ENCODE assay signal across 8 cellular contexts in genomic region chr17:42681976-42682375, GRCh38. TPM values are rescaled to one million over a fixed set of nuclear protein-coding genes. Genes with fewer than 3 reads are reported as not detected.
DNase-seq lines count a peak whose midpoint lies in the region; ATAC-seq, FAIRE-seq and TF ChIP-seq lines count a peak whose summit lies in the region.

No MANE protein-coding gene starts in this region.

- H3K36me3 ChIP-seq in Caco-2 (ENCODE audit: control insufficient read depth, insufficient read depth, low read length) (no peaks in the 10 kb centered on the region), PC-3 (ENCODE audit: low read depth, low read length) (no peaks in the 10 kb centered on the region), H1 (ENCODE audit: control insufficient read depth in 2 of 4, insufficient read depth in 4 of 4, low read length in 3 of 4) (peaks cover 0 to 4% (median 0%) of the 10 kb centered on the region in 4 experiments; a peak in 2 of 8 replicates)

- BruUV-seq in Caco-2 (replicated peaks; lab: Mats Ljungman, UMichigan) (no TSS peak), PC-3 (replicated peaks; lab: Mats Ljungman, UMichigan) (no TSS peak)

- intact Hi-C loops in Caco-2 (cut with micrococcal nuclease; ENCODE audit: unreplicated experiment) = no loop called here
- intact Hi-C loops in PC-3 (cut with micrococcal nuclease) = no loop called here

- H3K9ac ChIP-seq in PC-3 (ENCODE audit: low read length) = no peak overlapping the region
- H3K9ac ChIP-seq in H1 (replicated peaks in 1 of 4; ENCODE audit: extremely low read depth in 1 of 4, low read depth in 3 of 4, low read length in 3 of 4) = no peak overlapping the region; a peak in 1 of 7 replicates

- H3K27me3 Mint-ChIP-seq in Caco-2 (ENCODE audit: insufficient read depth, unreplicated experiment) (no peaks in the 10 kb centered on the region), osteocyte (ENCODE audit: unreplicated experiment) (no peaks in the 10 kb centered on the region)

- no peak overlapping the region for H4K5ac ChIP-seq in H1 (ENCODE audit: insufficient read length, low read depth, low read length)

- no peak for TF ChIP-seq RAD21 in H1 (IDR thresholded peaks at IDR 0.05 in 1 of 2, conservative IDR thresholded peaks at IDR 0.05 in 1 of 2; ENCODE audit: low read depth in 2 of 2, low read length in 2 of 2)

- no peak overlapping the region for H2BK20ac ChIP-seq in H1 (ENCODE audit: low read length)

- H4K91ac ChIP-seq in H1 (replicated peaks; ENCODE audit: insufficient read length, low read length) = no peak overlapping the region

- no peaks in the 10 kb centered on the region for H3K9me3 ChIP-seq in Caco-2
- H3K9me3 ChIP-seq in PC-3 (ENCODE audit: low read length) = no peaks in the 10 kb centered on the region
- H3K9me3 ChIP-seq in H1 (ENCODE audit: insufficient read depth in 2 of 2, low read depth in 1 of 2, low read length in 1 of 2) = no peaks in the 10 kb centered on the region

- TF ChIP-seq CTCF in Caco-2 (IDR thresholded peaks at IDR 0.05; ENCODE audit: insufficient read depth in 1 of 2, low read depth in 1 of 2, low read length in 1 of 2, severe bottlenecking in 1 of 2, unreplicated experiment in 1 of 2) (no peak), PC-3 (conservative IDR thresholded peaks at IDR 0.05; ENCODE audit: low read depth, low read length) (no peak), H1 (IDR thresholded peaks at IDR 0.05; ENCODE audit: control extremely low read depth in 1 of 3, insufficient read depth in 1 of 3, low read depth in 1 of 3, low read length in 3 of 3) (no peak), osteocyte (IDR thresholded peaks at IDR 0.05) (no peak)

- peak overlapping the region; percentile 38; the same call in 1 of the 2 replicates for H3K18ac ChIP-seq in H1 (ENCODE audit: extremely low read depth, low read length)

- TF ChIP-seq EP300 in H1 (IDR thresholded peaks at IDR 0.05; ENCODE audit: borderline replicate concordance in 1 of 2, low read depth in 2 of 2, low read length in 2 of 2) = no peak

- H3K23me2 ChIP-seq in H1 (ENCODE audit: low read depth, low read length) = peaks cover 26% of the 10 kb centered on the region

- peaks cover 10% of the 10 kb centered on the region for H3K36me3 Mint-ChIP-seq in Caco-2 (ENCODE audit: insufficient read depth, unreplicated experiment)
- H3K36me3 Mint-ChIP-seq in osteocyte (ENCODE audit: unreplicated experiment) = peaks cover 16% of the 10 kb centered on the region

- no peak overlapping the region for H3K27ac ChIP-seq in PC-3 (ENCODE audit: low read length)
- H3K27ac ChIP-seq in H1 (ENCODE audit: low read depth, low read length) = no peak overlapping the region

- H3K4me1 Mint-ChIP-seq in Caco-2 (ENCODE audit: low read depth, unreplicated experiment) (peaks cover 8% of the 10 kb centered on the region), osteocyte (ENCODE audit: unreplicated experiment) (peaks cover 46% of the 10 kb centered on the region)

- no peak overlapping the region for H3K4ac ChIP-seq in H1 (replicated peaks; ENCODE audit: insufficient read length, low read depth, low read length)

- peaks cover 6% of the 10 kb centered on the region for H3F3A ChIP-seq in PC-3 (ENCODE audit: low read length, unreplicated experiment)

- H3K4me3 ChIP-seq in Caco-2 (ENCODE audit: low read depth, low read length) (peak overlapping the region; percentile 42), PC-3 (ENCODE audit: low read length) (peak overlapping the region; percentile 70), H1 (ENCODE audit: extremely low read depth in 1 of 4, insufficient read depth in 2 of 4, low read depth in 3 of 4, low read length in 4 of 4) (peak overlapping the region; percentile 55 to 71 (median 59); a peak in 7 of 8 replicates)

- no peak overlapping the region for H2BK12ac ChIP-seq in H1 (ENCODE audit: low read depth, low read length)

- H3K9me2 ChIP-seq in PC-3 (replicated peaks; ENCODE audit: low read length) = no peaks in the 10 kb centered on the region

- WGBS in H1 (ENCODE audit: extremely low coverage in 1 of 2, insufficient coverage in 1 of 2, insufficient read length in 1 of 2, insufficient replicate concordance in 2 of 2, low coverage in 1 of 2, low lambda C conversion rate in 2 of 2, missing lambda C conversion rate in 1 of 2), 2 experiments = 0 to 83% methylated on average over 1 of the region's 5 CpGs

- no peak overlapping the region for H2BK15ac ChIP-seq in H1 (ENCODE audit: low read length)

- H3K79me1 ChIP-seq in H1 (ENCODE audit: low read depth, low read length) = no peaks in the 10 kb centered on the region

- H3K27me3 ChIP-seq in Caco-2 (replicated peaks; ENCODE audit: control insufficient read depth, insufficient read depth, low read length) = no peaks in the 10 kb centered on the region
- H3K27me3 ChIP-seq in PC-3 (ENCODE audit: low read length) = no peaks in the 10 kb centered on the region
- H3K27me3 ChIP-seq in H1 (replicated peaks in 1 of 4; ENCODE audit: control insufficient read depth in 3 of 4, extremely low read depth in 1 of 4, insufficient read depth in 3 of 4, low read length in 3 of 4) = peaks cover 0 to 29% (median 22%) of the 10 kb centered on the region in 4 experiments; a peak in 5 of 7 replicates

- no peak for TF ChIP-seq POLR2A in H1 (IDR thresholded peaks at IDR 0.05; ENCODE audit: control extremely low read depth in 1 of 2, low read depth in 2 of 2, low read length in 2 of 2)

- H2BK120ac ChIP-seq in H1 (replicated peaks; ENCODE audit: low read depth, low read length) = no peak overlapping the region

- no peaks in the 10 kb centered on the region for H3K9me3 Mint-ChIP-seq in Caco-2 (ENCODE audit: unreplicated experiment)
- H3K9me3 Mint-ChIP-seq in osteocyte (ENCODE audit: unreplicated experiment) = no peaks in the 10 kb centered on the region

- H2AK5ac ChIP-seq in H1 (ENCODE audit: low read depth, low read length) = no peak overlapping the region

- no peak overlapping the region for H3K23ac ChIP-seq in H1 (ENCODE audit: insufficient read length)

- CTCF ChIA-PET in Caco-2 (lab: Charles Lee) = no interaction called here
- CTCF ChIA-PET in PC-3 (lab: Charles Lee) = no interaction called here
- CTCF ChIA-PET in H1 (lab: Charles Lee; ENCODE audit: partially characterized antibody) = interaction anchor here (2.6 kb wide), 1 partner anchor 8 kb away, joined by 22 read pairs; no protein-coding TSS in a partner anchor

- H3K4me3 Mint-ChIP-seq in Caco-2 (ENCODE audit: unreplicated experiment) (peak overlapping the region; percentile 82), osteocyte (ENCODE audit: unreplicated experiment) (peak overlapping the region; percentile 86)

- H2AFZ ChIP-seq in PC-3 (ENCODE audit: low read length) = peak overlapping the region; percentile 84
- no peak overlapping the region for H2AFZ ChIP-seq in H1 (ENCODE audit: low read length)

- H3K56ac ChIP-seq in H1 (replicated peaks; ENCODE audit: insufficient read length, low read depth, low read length) = no peak overlapping the region

- H3K79me2 ChIP-seq in PC-3 (ENCODE audit: low read length) (no peaks in the 10 kb centered on the region), H1 (ENCODE audit: control insufficient read depth in 1 of 2, insufficient read depth in 2 of 2, low read length in 2 of 2) (no peaks in the 10 kb centered on the region)

- no peak for DNase-seq in Caco-2
- DNase-seq in PC-3 = no peak
- DNase-seq in H1 (ENCODE audit: low read depth in 1 of 2, low spot score in 2 of 2) = no peak
- no peak for DNase-seq in osteocyte (ENCODE audit: extremely low spot score, unreplicated experiment)
- DNase-seq in DMS53 (lab: John Stamatoyannopoulos, UW) = no peak
- DNase-seq in stimulated activated naive CD4-positive, alpha-beta T cell (lab: John Stamatoyannopoulos, UW) = no peak

- no peak overlapping the region for H4K8ac ChIP-seq in H1 (ENCODE audit: extremely low read depth, insufficient read depth, low read length)

- H3K14ac ChIP-seq in H1 (ENCODE audit: insufficient read length) = no peak overlapping the region

- no peak for ATAC-seq in PC-3
- no peak for ATAC-seq in GM21619 (IDR thresholded peaks at IDR 0.05; ENCODE audit: unreplicated experiment)
- ATAC-seq in HG02973 (IDR thresholded peaks at IDR 0.05; ENCODE audit: unreplicated experiment) = no peak

- POLR2A ChIA-PET in Caco-2 (lab: Charles Lee) (interaction anchor here (0.5 kb wide), 1 partner anchor 62 kb away, joined by 3 read pairs; no protein-coding TSS in a partner anchor), PC-3 (lab: Charles Lee; ENCODE audit: unreplicated experiment) (no interaction called here), H1 (lab: Charles Lee; ENCODE audit: partially characterized antibody) (interaction anchor here (2.4 kb wide), 1 partner anchor 13 kb away, joined by 16 read pairs; no protein-coding TSS in a partner anchor)

- no peak overlapping the region for H3K27ac Mint-ChIP-seq in Caco-2 (ENCODE audit: unreplicated experiment)
- peak overlapping the region; percentile 95 for H3K27ac Mint-ChIP-seq in osteocyte (ENCODE audit: unreplicated experiment)

- no peak for FAIRE-seq in H1 (lab: Jason Lieb, UNC)

- H3K4me1 ChIP-seq in Caco-2 (peaks cover 21% of the 10 kb centered on the region), PC-3 (ENCODE audit: insufficient read depth, low read length) (peaks cover 40% of the 10 kb centered on the region), H1 (replicated peaks in 1 of 4; ENCODE audit: control insufficient read depth in 3 of 4, insufficient read depth in 4 of 4, low read length in 3 of 4) (peaks cover 0 to 28% (median 27%) of the 10 kb centered on the region in 4 experiments; a peak in 6 of 7 replicates)

- no peak overlapping the region for H2BK5ac ChIP-seq in H1 (ENCODE audit: low read depth, low read length)

- peak overlapping the region; percentile 88 for H3K4me2 ChIP-seq in PC-3 (ENCODE audit: low read length)
- H3K4me2 ChIP-seq in H1 (ENCODE audit: insufficient read depth in 1 of 2, low read depth in 2 of 2, low read length in 2 of 2) = peak overlapping the region; percentile 86

- H4K20me1 ChIP-seq in PC-3 (ENCODE audit: low read length) (no peaks in the 10 kb centered on the region), H1 (replicated peaks in 1 of 2; ENCODE audit: control insufficient read depth in 1 of 2, insufficient read depth in 2 of 2, low read length in 2 of 2) (peaks cover 0 to 5% of the 10 kb centered on the region in 2 experiments)

RNA-seq across cellular contexts. Expression of gene CCR10, which starts 0.3 kb away (rescaled TPM):
- 1.6 and 3.2 TPM in 2 replicates for total RNA-seq in Caco-2 (2022)
- 0.58 TPM in 1 of 2 replicates, not detected in the other for total RNA-seq in PC-3 (2014; rRNA removed)
- 0.75 and 1.1 TPM in 2 replicates for total RNA-seq in H1 (2021; fragmentation: NEBNext Ultra II Directional; extraction: Animal tissue kit (Norgen Biotek cat#: 25700))
- 4.0 and 5.7 TPM in 2 replicates for polyA plus RNA-seq in H1 (2011; rRNA removed)
- 2.5 TPM for polyA plus RNA-seq in H1 (2011; cell fraction: cytosol; rRNA removed)
- polyA plus RNA-seq in H1 (2011; cell fraction: nucleus; rRNA removed) = 2.8 TPM
- 1.8 to 2.8 TPM (median 2.2 TPM) in 4 replicates for polyA plus RNA-seq in H1 (2012, experiment 1 of 2)
- polyA plus RNA-seq in H1 (2012, experiment 2 of 2) = 1.9 TPM
- 2.1 TPM for polyA plus RNA-seq in H1 (2013, experiment 1 of 2)
- 1.7 TPM for polyA plus RNA-seq in H1 (2013, experiment 2 of 2)
- polyA minus RNA-seq in H1 (2011; rRNA and poly(A)+ RNA removed) = 0.28 and 0.29 TPM in 2 replicates
- polyA minus RNA-seq in H1 (2011; cell fraction: cytosol; rRNA and poly(A)+ RNA removed) = 2.6 TPM
- polyA minus RNA-seq in H1 (2011; cell fraction: nucleus; rRNA and poly(A)+ RNA removed) = 1.3 TPM
- 1.2 and 1.6 TPM in 2 replicates for total RNA-seq in osteocyte

RNA-seq across cellular contexts. Expression of gene CNTNAP1, which starts 0.4 kb away (rescaled TPM):
- total RNA-seq in Caco-2 (2022) (7.2 and 7.5 TPM in 2 replicates), PC-3 (2014; rRNA removed) (4.6 and 6.6 TPM in 2 replicates), osteocyte (35.8 and 40.4 TPM in 2 replicates)
- 4.7 and 5.2 TPM in 2 replicates for total RNA-seq in H1 (2021; fragmentation: NEBNext Ultra II Directional; extraction: Animal tissue kit (Norgen Biotek cat#: 25700))
- 10.0 and 13.5 TPM in 2 replicates for polyA plus RNA-seq in H1 (2011; rRNA removed)
- polyA plus RNA-seq in H1 (2011; cell fraction: cytosol; rRNA removed) = 8.8 TPM
- polyA plus RNA-seq in H1 (2011; cell fraction: nucleus; rRNA removed) = 44.1 TPM
- 9.1 to 13.8 TPM (median 11.5 TPM) in 4 replicates for polyA plus RNA-seq in H1 (2012, experiment 1 of 2)
- polyA plus RNA-seq in H1 (2012, experiment 2 of 2) = 6.8 TPM
- 4.0 TPM for polyA plus RNA-seq in H1 (2013, experiment 1 of 2)
- 3.4 TPM for polyA plus RNA-seq in H1 (2013, experiment 2 of 2)
- 7.6 and 8.9 TPM in 2 replicates for polyA minus RNA-seq in H1 (2011; rRNA and poly(A)+ RNA removed)
- 4.9 TPM for polyA minus RNA-seq in H1 (2011; cell fraction: cytosol; rRNA and poly(A)+ RNA removed)
- polyA minus RNA-seq in H1 (2011; cell fraction: nucleus; rRNA and poly(A)+ RNA removed) = 8.2 TPM

RNA-seq across cellular contexts. Expression of gene PLEKHH3, which starts 5.2 kb away (rescaled TPM):
- total RNA-seq in Caco-2 (2022) (25.3 and 26.2 TPM in 2 replicates), PC-3 (2014; rRNA removed) (20.1 and 27.8 TPM in 2 replicates), osteocyte (26.7 and 28.9 TPM in 2 replicates)
- 11.1 and 13.7 TPM in 2 replicates for total RNA-seq in H1 (2021; fragmentation: NEBNext Ultra II Directional; extraction: Animal tissue kit (Norgen Biotek cat#: 25700))
- 13.5 and 23.7 TPM in 2 replicates for polyA plus RNA-seq in H1 (2011; rRNA removed)
- polyA plus RNA-seq in H1 (2011; cell fraction: cytosol; rRNA removed) = 12.2 TPM
- polyA plus RNA-seq in H1 (2011; cell fraction: nucleus; rRNA removed) = 34.2 TPM
- 9.0 to 20.7 TPM (median 18.4 TPM) in 4 replicates for polyA plus RNA-seq in H1 (2012, experiment 1 of 2)
- polyA plus RNA-seq in H1 (2012, experiment 2 of 2) = 15.8 TPM
- 15.6 TPM for polyA plus RNA-seq in H1 (2013, experiment 1 of 2)
- 14.6 TPM for polyA plus RNA-seq in H1 (2013, experiment 2 of 2)
- 2.6 and 3.5 TPM in 2 replicates for polyA minus RNA-seq in H1 (2011; rRNA and poly(A)+ RNA removed)
- 14.1 TPM for polyA minus RNA-seq in H1 (2011; cell fraction: cytosol; rRNA and poly(A)+ RNA removed)
- 11.3 TPM for polyA minus RNA-seq in H1 (2011; cell fraction: nucleus; rRNA and poly(A)+ RNA removed)

RNA-seq across cellular contexts. Expression of gene TUBG2, which starts 22.9 kb away (rescaled TPM):
- total RNA-seq in Caco-2 (2022) (23.8 and 26.5 TPM in 2 replicates), PC-3 (2014; rRNA removed) (6.0 and 7.1 TPM in 2 replicates), osteocyte (32.8 and 33.3 TPM in 2 replicates)
- 13.0 and 14.8 TPM in 2 replicates for total RNA-seq in H1 (2021; fragmentation: NEBNext Ultra II Directional; extraction: Animal tissue kit (Norgen Biotek cat#: 25700))
- polyA plus RNA-seq in H1 (2011; rRNA removed) = 16.6 and 31.2 TPM in 2 replicates
- 25.8 TPM for polyA plus RNA-seq in H1 (2011; cell fraction: cytosol; rRNA removed)
- polyA plus RNA-seq in H1 (2011; cell fraction: nucleus; rRNA removed) = 66.4 TPM
- 16.3 to 23.9 TPM (median 20.6 TPM) in 4 replicates for polyA plus RNA-seq in H1 (2012, experiment 1 of 2)
- 8.5 TPM for polyA plus RNA-seq in H1 (2012, experiment 2 of 2)
- polyA plus RNA-seq in H1 (2013, experiment 1 of 2) = 13.5 TPM
- polyA plus RNA-seq in H1 (2013, experiment 2 of 2) = 12.2 TPM
- polyA minus RNA-seq in H1 (2011; rRNA and poly(A)+ RNA removed) = 7.4 and 10.9 TPM in 2 replicates
- 8.1 TPM for polyA minus RNA-seq in H1 (2011; cell fraction: cytosol; rRNA and poly(A)+ RNA removed)
- 18.2 TPM for polyA minus RNA-seq in H1 (2011; cell fraction: nucleus; rRNA and poly(A)+ RNA removed)
